27 cellular contexts compared by ENCODE assay signal in genomic region chr5:178516836-178517235, GRCh38.
"Had no signal": no experiment of that assay in that cellular context is flagged by ENCODE, and none has a peak within 500 bp of the region (broad histone marks: within the 10 kb centered on the region; RNA-seq: fewer than 3 reads in every experiment).

No MANE protein-coding gene starts in this region.

- H3K4me3 Mint-ChIP-seq: activated CD4-positive, alpha-beta memory T cell treated with anti-CD3 and anti-CD28 coated beads, Interleukin-2, amount 10 ng/mL, durations not matched to agents 7 days and 5 days; activated CD4-positive, alpha-beta T cell treated with anti-CD3 and anti-CD28 coated beads, Interleukin-2, amount 10 ng/mL, durations not matched to agents 7 days and 5 days; activated naive CD8-positive, alpha-beta T cell; activated T-cell treated with anti-CD3 and anti-CD28 coated beads, Interleukin-2, amount 50 U/mL, for 24 hours; activated T-cell treated with anti-CD3 and anti-CD28 coated beads, Interleukin-2, amount 50 U/mL, for 72 hours; WTC11 had no signal

- H3K27me3 ChIP-seq: brain microvascular endothelial cell, colonic mucosa, esophagus muscularis mucosa, foreskin keratinocyte, gastroesophageal sphincter had no signal

- H3K9me3 Mint-ChIP-seq: activated CD4-positive, alpha-beta T cell treated with anti-CD3 and anti-CD28 coated beads, Interleukin-2, amount 10 ng/mL, durations not matched to agents 7 days and 5 days; activated T-cell treated with anti-CD3 and anti-CD28 coated beads, Interleukin-2, amount 50 U/mL, for 24 hours had no signal

- DNase-seq: activated CD4-positive, alpha-beta memory T cell treated with anti-CD3 and anti-CD28 coated beads, Interleukin-2, amount 10 ng/mL, durations not matched to agents 7 days and 5 days; activated CD4-positive, alpha-beta T cell treated with anti-CD3 and anti-CD28 coated beads for 1 hour; activated CD4-positive, alpha-beta T cell treated with anti-CD3 and anti-CD28 coated beads for 4 hours; activated CD4-positive, alpha-beta T cell treated with anti-CD3 and anti-CD28 coated beads, Interleukin-2, amount 10 ng/mL, durations not matched to agents 7 days and 5 days; activated CD4-positive, alpha-beta T cell treated with anti-CD3 and anti-CD28 coated beads, Interleukin-2, amount 50 U/mL, for 4 hours; activated CD8-positive, alpha-beta memory T cell treated with anti-CD3 and anti-CD28 coated beads, Interleukin-2, amount 50 U/mL, for 48 hours; activated gamma-delta T cell; activated naive CD4-positive, alpha-beta T cell; activated naive CD4-positive, alpha-beta T cell treated with anti-CD3 and anti-CD28 coated beads, Interleukin-2, amount 50 U/mL, for 16 hours; activated T-cell treated with anti-CD3 and anti-CD28 coated beads for 4 hours; activated T-cell treated with anti-CD3 and anti-CD28 coated beads, Interleukin-2, amount 50 U/mL, for 24 hours; activated T-cell treated with anti-CD3 and anti-CD28 coated beads, Interleukin-2, amount 50 U/mL, for 72 hours; amniotic stem cell; anterior cingulate cortex; brain microvascular endothelial cell; central memory CD4-positive, alpha-beta T cell; cerebellar nuclear complex; colonic mucosa; effector CD8-positive, alpha-beta T cell; erythroblast; foreskin keratinocyte; T-helper 2 cell had no signal

- H3K9me3 ChIP-seq: colonic mucosa had no signal

- H3K4me3 ChIP-seq: colonic mucosa, esophagus muscularis mucosa, gastroesophageal sphincter had no signal

- H3K4me1 Mint-ChIP-seq: activated CD4-positive, alpha-beta memory T cell treated with anti-CD3 and anti-CD28 coated beads, Interleukin-2, amount 10 ng/mL, durations not matched to agents 7 days and 5 days; activated CD4-positive, alpha-beta T cell treated with anti-CD3 and anti-CD28 coated beads, Interleukin-2, amount 10 ng/mL, durations not matched to agents 7 days and 5 days; WTC11 had no signal

- H3K27ac ChIP-seq: brain microvascular endothelial cell, colonic mucosa, esophagus muscularis mucosa, foreskin keratinocyte, gastroesophageal sphincter, VCaP had no signal

- H3K27ac Mint-ChIP-seq: activated CD4-positive, alpha-beta memory T cell treated with anti-CD3 and anti-CD28 coated beads, Interleukin-2, amount 10 ng/mL, durations not matched to agents 7 days and 5 days; activated CD4-positive, alpha-beta T cell treated with anti-CD3 and anti-CD28 coated beads, Interleukin-2, amount 10 ng/mL, durations not matched to agents 7 days and 5 days; activated naive CD8-positive, alpha-beta T cell; activated T-cell treated with anti-CD3 and anti-CD28 coated beads, Interleukin-2, amount 50 U/mL, for 24 hours; activated T-cell treated with anti-CD3 and anti-CD28 coated beads, Interleukin-2, amount 50 U/mL, for 72 hours; WTC11 had no signal

- H3K36me3 ChIP-seq: brain microvascular endothelial cell, colonic mucosa, esophagus muscularis mucosa, gastroesophageal sphincter had no signal

- H3K27me3 Mint-ChIP-seq: activated CD4-positive, alpha-beta memory T cell treated with anti-CD3 and anti-CD28 coated beads, Interleukin-2, amount 10 ng/mL, durations not matched to agents 7 days and 5 days; activated CD4-positive, alpha-beta T cell treated with anti-CD3 and anti-CD28 coated beads, Interleukin-2, amount 10 ng/mL, durations not matched to agents 7 days and 5 days had no signal

- ATAC-seq: activated T-cell treated with anti-CD3 and anti-CD28 coated beads, Interleukin-2, amount 50 U/mL, for 72 hours; foreskin keratinocyte; gastroesophageal sphincter; WTC11 had no signal

- H3K4me1 ChIP-seq: colonic mucosa, esophagus muscularis mucosa, foreskin keratinocyte, gastroesophageal sphincter had no signal
